19 cellular contexts compared by ENCODE assay signal in the genomic region with DNA sequence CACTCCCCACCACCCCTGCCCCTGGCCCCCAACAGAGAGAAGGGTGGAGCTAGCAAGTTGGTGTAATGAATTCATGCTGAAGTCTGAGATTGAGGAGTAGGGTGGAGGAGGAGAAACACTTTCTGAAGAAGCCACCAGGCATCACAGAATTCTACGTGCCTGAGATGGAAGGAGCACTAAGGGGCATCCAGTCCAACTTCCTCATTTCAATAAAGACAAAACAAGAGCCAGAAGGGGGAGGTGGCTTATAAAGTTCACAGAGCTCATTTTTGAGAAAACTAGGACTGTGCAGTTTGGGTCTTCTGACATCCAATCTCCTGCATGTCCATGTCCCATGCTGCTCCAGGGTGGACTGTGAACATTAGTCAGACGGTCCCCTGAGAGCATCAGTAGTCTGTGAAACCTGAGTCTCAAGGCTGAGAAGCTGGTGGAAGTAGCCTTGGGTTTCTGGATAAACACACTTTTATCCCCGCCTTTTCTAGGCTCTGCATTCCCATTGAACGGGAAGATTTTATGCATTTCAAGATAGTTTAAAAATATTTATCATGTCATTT.
DNase-seq lines count a peak whose midpoint lies in the region; ATAC-seq and TF ChIP-seq lines count a peak whose summit lies in the region.
"Had no signal": no experiment of that assay in that cellular context is flagged by ENCODE, and none has a peak within 500 bp of the region (broad histone marks: within the 10 kb centered on the region; RNA-seq: fewer than 3 reads in every experiment).

No MANE protein-coding gene starts in this region.

- H3K4me3 Mint-ChIP-seq in T-helper 2 cell treated with Interferon-gamma antibody and Interleukin-4, amounts not matched to agents 5 μg/mL and 100 μg/mL, for 36 hours, result no peak overlapping the region
- no peak overlapping the region for H3K4me3 Mint-ChIP-seq in neural progenitor cell
- H3K4me3 Mint-ChIP-seq: activated CD8-positive, alpha-beta memory T cell treated with anti-CD3 and anti-CD28 coated beads, Interleukin-2, amount 10 ng/mL, durations not matched to agents 7 days and 5 days; activated naive CD4-positive, alpha-beta T cell treated with anti-CD3 and anti-CD28 coated beads, Interleukin-2, amount 10 ng/mL, durations not matched to agents 7 days and 5 days; central memory CD8-positive, alpha-beta T cell; natural killer cell treated with Interleukin-12 subunit alpha and Interleukin-12 subunit beta and Interleukin-15 and Interleukin-18, amount 100 ng/mL, for 72 hours had no signal

- DNase-seq in T-helper 2 cell treated with Interferon-gamma antibody and Interleukin-4, amounts not matched to agents 5 μg/mL and 100 μg/mL, for 36 hours (ENCODE audit: low spot score), result no peak
- DNase-seq in T-helper 2 cell, result no peak
- no peak for DNase-seq in SK-N-SH
- DNase-seq in fibroblast of the aortic adventitia (ENCODE audit: low read depth), result peak; percentile 38
- peak; percentile 36 for DNase-seq in stromal cell of bone marrow (ENCODE audit: low read depth)
- DNase-seq in kidney glomerular epithelial cell (lab: John Stamatoyannopoulos, UW), result no peak
- DNase-seq in neural progenitor cell (ENCODE audit: low spot score), result no peak
- DNase-seq: activated CD8-positive, alpha-beta memory T cell treated with anti-CD3 and anti-CD28 coated beads, Interleukin-2, amount 10 ng/mL, durations not matched to agents 7 days and 5 days; activated naive CD4-positive, alpha-beta T cell treated with anti-CD3 and anti-CD28 coated beads, Interleukin-2, amount 10 ng/mL, durations not matched to agents 7 days and 5 days; KG1; NCI-H2029; NCI-H774; SHP77 treated with DMSO at 0.1 percent for 48 hours; stimulated activated naive CD4-positive, alpha-beta T cell treated with Interleukin-2 at 50 U/mL for 16 hours had no signal

- no peak overlapping the region; the same call in 1 of the 2 replicates for H2AFZ ChIP-seq in SK-N-SH (ENCODE audit: low read depth)
- no peak overlapping the region for H2AFZ ChIP-seq in neural progenitor cell (replicated peaks)

- H3F3A ChIP-seq in SK-N-SH (replicated peaks; ENCODE audit: insufficient read depth), result peaks cover 12% of the 10 kb centered on the region
- no peaks in the 10 kb centered on the region for H3F3A ChIP-seq in neural progenitor cell (ENCODE audit: low read depth)

- no peaks in the 10 kb centered on the region for H3K36me3 Mint-ChIP-seq in T-helper 2 cell treated with Interferon-gamma antibody and Interleukin-4, amounts not matched to agents 5 μg/mL and 100 μg/mL, for 36 hours (ENCODE audit: low read depth)
- H3K36me3 Mint-ChIP-seq in neural progenitor cell, result no peaks in the 10 kb centered on the region
- H3K36me3 Mint-ChIP-seq: activated CD8-positive, alpha-beta memory T cell treated with anti-CD3 and anti-CD28 coated beads, Interleukin-2, amount 10 ng/mL, durations not matched to agents 7 days and 5 days; activated naive CD4-positive, alpha-beta T cell treated with anti-CD3 and anti-CD28 coated beads, Interleukin-2, amount 10 ng/mL, durations not matched to agents 7 days and 5 days; natural killer cell treated with Interleukin-12 subunit alpha and Interleukin-12 subunit beta and Interleukin-15 and Interleukin-18, amount 100 ng/mL, for 72 hours had no signal

- no peaks in the 10 kb centered on the region for H3K9me3 Mint-ChIP-seq in T-helper 2 cell treated with Interferon-gamma antibody and Interleukin-4, amounts not matched to agents 5 μg/mL and 100 μg/mL, for 36 hours
- no peaks in the 10 kb centered on the region for H3K9me3 Mint-ChIP-seq in neural progenitor cell
- H3K9me3 Mint-ChIP-seq: activated naive CD4-positive, alpha-beta T cell treated with anti-CD3 and anti-CD28 coated beads, Interleukin-2, amount 10 ng/mL, durations not matched to agents 7 days and 5 days; central memory CD8-positive, alpha-beta T cell; natural killer cell treated with Interleukin-12 subunit alpha and Interleukin-12 subunit beta and Interleukin-15 and Interleukin-18, amount 100 ng/mL, for 72 hours had no signal

- H3K4me1 Mint-ChIP-seq in T-helper 2 cell treated with Interferon-gamma antibody and Interleukin-4, amounts not matched to agents 5 μg/mL and 100 μg/mL, for 36 hours (ENCODE audit: low read depth), result peaks cover 10% of the 10 kb centered on the region
- peaks cover 26% of the 10 kb centered on the region for H3K4me1 Mint-ChIP-seq in neural progenitor cell
- H3K4me1 Mint-ChIP-seq: central memory CD8-positive, alpha-beta T cell had no signal

- CTCF ChIA-PET in SK-N-SH (lab: Yijun Ruan, JAX), result no interaction called here

- peaks cover 17% of the 10 kb centered on the region for H3K27me3 Mint-ChIP-seq in T-helper 2 cell treated with Interferon-gamma antibody and Interleukin-4, amounts not matched to agents 5 μg/mL and 100 μg/mL, for 36 hours (ENCODE audit: low read depth)
- peaks cover 10% of the 10 kb centered on the region for H3K27me3 Mint-ChIP-seq in neural progenitor cell (ENCODE audit: insufficient read depth, low read depth)

- H3K79me2 ChIP-seq in SK-N-SH (ENCODE audit: insufficient read depth) (no peaks in the 10 kb centered on the region), neural progenitor cell (ENCODE audit: low read depth) (no peaks in the 10 kb centered on the region)

- H4K20me1 ChIP-seq in SK-N-SH (ENCODE audit: insufficient read depth), result no peaks in the 10 kb centered on the region
- H4K20me1 ChIP-seq in neural progenitor cell (ENCODE audit: low read depth), result no peaks in the 10 kb centered on the region

- H3K9ac ChIP-seq in SK-N-SH (no peak overlapping the region), neural progenitor cell (no peak overlapping the region)

- TF ChIP-seq CTCF in SK-N-SH (IDR thresholded peaks at IDR 0.05) (no peak), fibroblast of the aortic adventitia (IDR thresholded peaks at IDR 0.05; ENCODE audit: insufficient read depth, low read length) (no peak), neural progenitor cell (IDR thresholded peaks at IDR 0.05) (no peak)

- no peaks in the 10 kb centered on the region for H3K9me2 ChIP-seq in SK-N-SH

- H3K27ac ChIP-seq in SK-N-SH (ENCODE audit: low read depth in 2 of 2, low read length in 1 of 2), result no peak overlapping the region; a peak in 1 of 4 replicates
- H3K27ac ChIP-seq in neural progenitor cell, result no peak overlapping the region
- H3K27ac ChIP-seq: VCaP had no signal

- no peak for TF ChIP-seq EP300 in SK-N-SH (IDR thresholded peaks at IDR 0.05; ENCODE audit: borderline replicate concordance in 1 of 2, low read depth in 1 of 2, low read length in 1 of 2)

- POLR2A ChIA-PET in SK-N-SH (lab: Yijun Ruan, JAX), result no interaction called here

- WGBS in SK-N-SH (ENCODE audit: low lambda C conversion rate), result 21% methylated on average over 4 of the region's 4 CpGs

- H3K9me3 ChIP-seq in SK-N-SH (no peaks in the 10 kb centered on the region), neural progenitor cell (ENCODE audit: low read depth) (peaks cover 3% of the 10 kb centered on the region)

- no peak for TF ChIP-seq RAD21 in SK-N-SH (IDR thresholded peaks at IDR 0.05; ENCODE audit: low read length)

- H3K4me2 ChIP-seq in SK-N-SH (0 out of 2 replicates have a peak overlapping the region, but pooled peaks have one; percentile 37), neural progenitor cell (no peak overlapping the region)

- H3K4me3 ChIP-seq in SK-N-SH (ENCODE audit: low read depth in 2 of 2, low read length in 1 of 2), result no peak overlapping the region
- no peak overlapping the region for H3K4me3 ChIP-seq in fibroblast of the aortic adventitia (ENCODE audit: low read depth, low read length)
- H3K4me3 ChIP-seq in neural progenitor cell, result no peak overlapping the region

- no peak for ATAC-seq in GM18858 (IDR thresholded peaks at IDR 0.05; ENCODE audit: unreplicated experiment)
- ATAC-seq: activated CD8-positive, alpha-beta memory T cell treated with anti-CD3 and anti-CD28 coated beads, Interleukin-2, amount 10 ng/mL, durations not matched to agents 7 days and 5 days; HCT116 had no signal

- H3K27me3 ChIP-seq in SK-N-SH (ENCODE audit: insufficient read depth), result no peaks in the 10 kb centered on the region
- no peaks in the 10 kb centered on the region for H3K27me3 ChIP-seq in neural progenitor cell

- H3K4me1 ChIP-seq in SK-N-SH (ENCODE audit: control insufficient read depth in 1 of 2, insufficient read depth in 2 of 2, low read depth in 1 of 2, low read length in 1 of 2) (peaks cover 6 to 17% of the 10 kb centered on the region in 2 experiments; a peak in 3 of 4 replicates), neural progenitor cell (no peaks in the 10 kb centered on the region)

- H3K36me3 ChIP-seq in SK-N-SH (replicated peaks in 1 of 2; ENCODE audit: control insufficient read depth in 1 of 2, insufficient read depth in 2 of 2, low read length in 1 of 2) (no peaks in the 10 kb centered on the region), neural progenitor cell (no peaks in the 10 kb centered on the region)

- H3K27ac Mint-ChIP-seq in T-helper 2 cell treated with Interferon-gamma antibody and Interleukin-4, amounts not matched to agents 5 μg/mL and 100 μg/mL, for 36 hours, result peak overlapping the region; percentile 3
- no peak overlapping the region for H3K27ac Mint-ChIP-seq in neural progenitor cell
- H3K27ac Mint-ChIP-seq: activated CD8-positive, alpha-beta memory T cell treated with anti-CD3 and anti-CD28 coated beads, Interleukin-2, amount 10 ng/mL, durations not matched to agents 7 days and 5 days; activated naive CD4-positive, alpha-beta T cell treated with anti-CD3 and anti-CD28 coated beads, Interleukin-2, amount 10 ng/mL, durations not matched to agents 7 days and 5 days; natural killer cell treated with Interleukin-12 subunit alpha and Interleukin-12 subunit beta and Interleukin-15 and Interleukin-18, amount 100 ng/mL, for 72 hours had no signal

TF ChIP-seq in SK-N-SH, 30 proteins besides CTCF, POLR2A, EP300 and RAD21 (continues in another document):
- TF ChIP-seq, protein P1, sequence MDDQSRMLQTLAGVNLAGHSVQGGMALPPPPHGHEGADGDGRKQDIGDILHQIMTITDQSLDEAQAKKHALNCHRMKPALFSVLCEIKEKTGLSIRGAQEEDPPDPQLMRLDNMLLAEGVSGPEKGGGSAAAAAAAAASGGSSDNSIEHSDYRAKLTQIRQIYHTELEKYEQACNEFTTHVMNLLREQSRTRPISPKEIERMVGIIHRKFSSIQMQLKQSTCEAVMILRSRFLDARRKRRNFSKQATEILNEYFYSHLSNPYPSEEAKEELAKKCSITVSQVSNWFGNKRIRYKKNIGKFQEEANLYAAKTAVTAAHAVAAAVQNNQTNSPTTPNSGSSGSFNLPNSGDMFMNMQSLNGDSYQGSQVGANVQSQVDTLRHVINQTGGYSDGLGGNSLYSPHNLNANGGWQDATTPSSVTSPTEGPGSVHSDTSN (IDR thresholded peaks at IDR 0.05), result no peak
- TF ChIP-seq FOSL2 (IDR thresholded peaks at IDR 0.05; ENCODE audit: borderline replicate concordance, low read depth) (no peak), POLR2AphosphoS5 (IDR thresholded peaks at IDR 0.05; ENCODE audit: low read depth, low read length) (no peak), YY1 (IDR thresholded peaks at IDR 0.05; ENCODE audit: low read depth) (no peak), SIN3A (IDR thresholded peaks at IDR 0.05; ENCODE audit: borderline replicate concordance, low read depth, low read length) (no peak), ELF1 (IDR thresholded peaks at IDR 0.05) (no peak), RCOR1 (IDR thresholded peaks at IDR 0.05; ENCODE audit: low read length) (no peak), GATA2 (CRISPR knock-in tag; IDR thresholded peaks at IDR 0.05) (no peak), MEF2A (IDR thresholded peaks at IDR 0.05; ENCODE audit: borderline replicate concordance, low read depth) (no peak)

Comparison
In these comparisons a context has a peak if more than half of its experiments do, and no peak if none do; other contexts are left out.
1. DNase-seq: peak in fibroblast of the aortic adventitia (single experiment) and stromal cell of bone marrow (single experiment); none in T-helper 2 cell treated with Interferon-gamma antibody and Interleukin-4, amounts not matched to agents 5 μg/mL and 100 μg/mL, for 36 hours (single experiment), T-helper 2 cell (0 of 5), SK-N-SH (single experiment), kidney glomerular epithelial cell (single experiment) and neural progenitor cell (single experiment).